Comparison of ENCODE assay signal across 8 cellular contexts in genomic region chr7:128408709-128409434, GRCh38. TPM values are rescaled to one million over a fixed set of nuclear protein-coding genes. Genes with fewer than 3 reads are reported as not detected.
DNase-seq lines count a peak whose midpoint lies in the region; ATAC-seq and TF ChIP-seq lines count a peak whose summit lies in the region.

No MANE protein-coding gene starts in this region.

- H3K27ac ChIP-seq in left ventricle myocardium inferior (replicated peaks) (peak overlapping the region; percentile 88), stomach smooth muscle (ENCODE audit: low read length) (peak overlapping the region; percentile 92)

- no peak for TF ChIP-seq CTCF in left ventricle myocardium inferior (IDR thresholded peaks at IDR 0.05; ENCODE audit: borderline replicate concordance)

- no peaks in the 10 kb centered on the region for H3K27me3 ChIP-seq in left ventricle myocardium inferior (ENCODE audit: low read depth)
- H3K27me3 ChIP-seq in stomach smooth muscle (ENCODE audit: control insufficient read depth in 1 of 2, insufficient read depth in 2 of 2, low read length in 2 of 2), result no peaks in the 10 kb centered on the region

- H3K27me3 Mint-ChIP-seq in activated CD8-positive, alpha-beta T cell treated with anti-CD3 and anti-CD28 coated beads, Interleukin-2, amount 10 ng/mL, durations not matched to agents 7 days and 5 days (ENCODE audit: low read depth), result peaks cover 18% of the 10 kb centered on the region

- H3K36me3 ChIP-seq in left ventricle myocardium inferior (no peaks in the 10 kb centered on the region), stomach smooth muscle (ENCODE audit: control insufficient read depth in 2 of 2, insufficient read depth in 2 of 2, low read length in 2 of 2) (peaks cover 0 to under 1% of the 10 kb centered on the region in 2 donors)

- intact Hi-C loops in left ventricle myocardium inferior (cut with micrococcal nuclease), result no loop called here
- intact Hi-C loops in cardiac septum (cut with DNase I), result no loop called here

- peaks cover 63% of the 10 kb centered on the region for H3K4me1 ChIP-seq in left ventricle myocardium inferior
- peaks cover 41% of the 10 kb centered on the region for H3K4me1 ChIP-seq in stomach smooth muscle (ENCODE audit: control insufficient read depth, insufficient read depth, low read length)

- POLR2A ChIA-PET in activated CD8-positive, alpha-beta T cell treated with anti-CD3 and anti-CD28 coated beads, Interleukin-2, amount 10 ng/mL, durations not matched to agents 7 days and 5 days (lab: Charles Lee), result no interaction called here

- no peak for DNase-seq in left ventricle myocardium inferior
- no peak for DNase-seq in cardiac septum (ENCODE audit: low spot score)
- DNase-seq in activated CD8-positive, alpha-beta T cell treated with anti-CD3 and anti-CD28 coated beads, Interleukin-2, amount 10 ng/mL, durations not matched to agents 7 days and 5 days, result no peak

- H3K9ac ChIP-seq in stomach smooth muscle (ENCODE audit: low read length in 2 of 2), result peak overlapping the region; percentile 72 to 80

- H3K4me3 ChIP-seq in left ventricle myocardium inferior, result peak overlapping the region; percentile 77
- H3K4me3 ChIP-seq in iPS-18c (ENCODE audit: insufficient read depth, low read depth, low read length), result peak overlapping the region; percentile 55
- H3K4me3 ChIP-seq in stomach smooth muscle (ENCODE audit: low read length in 2 of 2), result peak overlapping the region; percentile 87 to 95

- peaks cover 4% of the 10 kb centered on the region for H3K9me3 ChIP-seq in left ventricle myocardium inferior (replicated peaks)
- H3K9me3 ChIP-seq in iPS-18c (ENCODE audit: control insufficient read depth, insufficient read depth, low read length), result no peaks in the 10 kb centered on the region
- no peaks in the 10 kb centered on the region for H3K9me3 ChIP-seq in stomach smooth muscle (ENCODE audit: control insufficient read depth in 2 of 2, low read length in 2 of 2)

- no peak for ATAC-seq in activated CD8-positive, alpha-beta T cell treated with anti-CD3 and anti-CD28 coated beads, Interleukin-2, amount 10 ng/mL, durations not matched to agents 7 days and 5 days
- no peak for ATAC-seq in activated CD4-positive, CD25-positive, alpha-beta regulatory T cell treated with anti-CD3 and anti-CD28 coated beads, Interleukin-2, amount 50 U/mL, for 24 hours
- ATAC-seq in HG03378 (IDR thresholded peaks at IDR 0.05; ENCODE audit: unreplicated experiment) (no peak), GM19467 (IDR thresholded peaks at IDR 0.05; ENCODE audit: unreplicated experiment) (no peak)

- peaks cover 38% of the 10 kb centered on the region for H3K4me1 Mint-ChIP-seq in activated CD8-positive, alpha-beta T cell treated with anti-CD3 and anti-CD28 coated beads, Interleukin-2, amount 10 ng/mL, durations not matched to agents 7 days and 5 days (ENCODE audit: low read depth)

- H3K9me3 Mint-ChIP-seq in activated CD8-positive, alpha-beta T cell treated with anti-CD3 and anti-CD28 coated beads, Interleukin-2, amount 10 ng/mL, durations not matched to agents 7 days and 5 days (ENCODE audit: insufficient read depth), result no peaks in the 10 kb centered on the region

- H3K36me3 Mint-ChIP-seq in activated CD8-positive, alpha-beta T cell treated with anti-CD3 and anti-CD28 coated beads, Interleukin-2, amount 10 ng/mL, durations not matched to agents 7 days and 5 days (ENCODE audit: low read depth), result peaks cover 5% of the 10 kb centered on the region

- peak overlapping the region; percentile 74 for H3K27ac Mint-ChIP-seq in activated CD8-positive, alpha-beta T cell treated with anti-CD3 and anti-CD28 coated beads, Interleukin-2, amount 10 ng/mL, durations not matched to agents 7 days and 5 days

- CTCF ChIA-PET in activated CD8-positive, alpha-beta T cell treated with anti-CD3 and anti-CD28 coated beads, Interleukin-2, amount 10 ng/mL, durations not matched to agents 7 days and 5 days (lab: Charles Lee), result interaction anchor here (0.9 to 25.1 kb wide), 4 partner anchors 10 to 52 kb away, joined by 3 to 432 read pairs (median 13); no protein-coding TSS in a partner anchor

- H3K4me3 Mint-ChIP-seq in activated CD8-positive, alpha-beta T cell treated with anti-CD3 and anti-CD28 coated beads, Interleukin-2, amount 10 ng/mL, durations not matched to agents 7 days and 5 days, result peak overlapping the region; percentile 85

RNA-seq across cellular contexts. Expression of gene IMPDH1, which starts 0.9 kb away (rescaled TPM):
- total RNA-seq in left ventricle myocardium inferior (17.4 TPM), cardiac septum (22.2 TPM)
- total RNA-seq in activated CD8-positive, alpha-beta T cell treated with anti-CD3 and anti-CD28 coated beads, Interleukin-2, amount 10 ng/mL, durations not matched to agents 7 days and 5 days, result 10 to 100 TPM; 75.3 to 80.8 TPM

RNA-seq across cellular contexts. Expression of gene HILPDA, which starts 46.8 kb away (rescaled TPM):
- total RNA-seq in left ventricle myocardium inferior, result 7.9 TPM
- 14.0 TPM for total RNA-seq in cardiac septum
- 10 to 100 TPM; 24.1 to 26.2 TPM for total RNA-seq in activated CD8-positive, alpha-beta T cell treated with anti-CD3 and anti-CD28 coated beads, Interleukin-2, amount 10 ng/mL, durations not matched to agents 7 days and 5 days

RNA-seq across cellular contexts. Expression of gene PRRT4, which starts 47.4 kb away (rescaled TPM):
- total RNA-seq in left ventricle myocardium inferior, result 1.6 TPM
- 2.4 TPM for total RNA-seq in cardiac septum
- under 1 TPM in 1 of 2 experiments, not detected in 1; 0.16 TPM for total RNA-seq in activated CD8-positive, alpha-beta T cell treated with anti-CD3 and anti-CD28 coated beads, Interleukin-2, amount 10 ng/mL, durations not matched to agents 7 days and 5 days
